ENCODE assay signal across 8 cellular contexts in the genomic region with DNA sequence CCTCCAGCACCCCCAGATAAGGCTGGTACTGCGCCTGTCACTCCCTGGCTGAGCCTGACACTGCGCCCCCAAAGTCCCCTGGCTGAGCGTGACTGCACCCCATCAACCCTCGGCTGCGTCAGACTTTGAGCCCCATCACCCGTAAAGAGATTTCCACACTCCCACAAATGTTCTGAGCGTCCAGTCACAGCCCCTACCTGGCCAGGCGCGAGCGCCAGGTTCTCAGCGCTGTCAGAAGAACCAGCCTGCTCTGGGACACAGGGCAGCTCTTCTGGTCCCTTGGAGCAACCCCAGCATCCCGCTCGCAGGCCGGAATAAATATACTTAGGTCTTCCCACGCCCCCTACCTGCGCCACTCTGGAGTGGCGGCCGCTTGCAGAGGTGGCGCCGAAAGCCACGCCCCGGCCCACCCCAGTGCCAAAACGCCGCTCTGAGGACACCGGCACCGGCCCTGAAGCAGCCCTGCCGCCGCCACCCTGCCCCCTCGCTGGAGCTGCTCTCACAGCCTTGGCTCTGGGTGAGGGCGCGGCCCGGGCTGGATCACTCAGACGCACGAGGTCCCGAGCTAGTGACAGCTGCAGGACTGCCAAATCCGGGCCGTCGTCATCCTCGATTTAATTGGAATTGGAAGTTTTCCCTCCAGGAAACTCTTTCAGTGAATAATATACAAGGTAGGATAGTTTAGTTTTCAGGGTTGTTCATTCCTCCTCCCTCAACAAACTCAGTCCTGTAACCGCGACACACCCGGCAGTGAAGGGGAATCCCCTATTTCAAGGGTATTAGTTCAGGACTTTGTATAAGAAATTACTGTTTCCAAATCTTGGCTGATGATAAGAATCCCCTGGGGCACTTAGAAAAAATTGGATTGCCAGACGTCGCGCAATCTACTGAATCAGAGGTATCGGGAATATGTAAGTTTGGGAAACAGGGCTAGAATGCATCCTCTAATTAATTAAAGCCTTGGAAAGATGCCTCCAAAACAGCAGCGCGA. TPM values are rescaled to one million over a fixed set of nuclear protein-coding genes. Genes with fewer than 3 reads are reported as not detected.
DNase-seq lines count a peak whose midpoint lies in the region; ATAC-seq and TF ChIP-seq lines count a peak whose summit lies in the region.

No MANE protein-coding gene starts in this region.

- no peaks in the 10 kb centered on the region for H3K27me3 ChIP-seq in left ventricle myocardium inferior (ENCODE audit: low read depth)
- no peaks in the 10 kb centered on the region for H3K27me3 ChIP-seq in uterus

- peak overlapping the region; percentile 88 for H3K27ac Mint-ChIP-seq in activated naive CD8-positive, alpha-beta T cell

- TF ChIP-seq CTCF in C4-2B (conservative IDR thresholded peaks at IDR 0.05) (peak; percentile 70), left ventricle myocardium inferior (IDR thresholded peaks at IDR 0.05; ENCODE audit: borderline replicate concordance) (peak; percentile 22), uterus (IDR thresholded peaks at IDR 0.05) (peak in 2 of 4 experiments; percentile 21 to 31)

- ATAC-seq in GM19372 (IDR thresholded peaks at IDR 0.05; ENCODE audit: low read depth, unreplicated experiment), result peak; percentile 44
- peak; percentile 34 for ATAC-seq in HG03457 (IDR thresholded peaks at IDR 0.05; ENCODE audit: unreplicated experiment)

- peak overlapping the region; percentile 88 for H3K4me3 ChIP-seq in left ventricle myocardium inferior
- H3K4me3 ChIP-seq in uterus, result peak overlapping the region; percentile 72 to 92

- peak overlapping the region; percentile 92 for H3K4me3 Mint-ChIP-seq in activated naive CD8-positive, alpha-beta T cell

- H3K36me3 ChIP-seq in left ventricle myocardium inferior, result no peaks in the 10 kb centered on the region
- no peaks in the 10 kb centered on the region for H3K36me3 ChIP-seq in uterus

- no peaks in the 10 kb centered on the region for H3K36me3 Mint-ChIP-seq in activated naive CD8-positive, alpha-beta T cell

- H3K9me3 Mint-ChIP-seq in activated naive CD8-positive, alpha-beta T cell (ENCODE audit: low read depth), result no peaks in the 10 kb centered on the region

- H3K27ac ChIP-seq in C4-2B (peak overlapping the region; percentile 89), left ventricle myocardium inferior (replicated peaks) (peak overlapping the region; percentile 98), uterus (peak overlapping the region; percentile 97 to 98)

- TF ChIP-seq POLR2A in uterus (IDR thresholded peaks at IDR 0.05), result no peak

- no peaks in the 10 kb centered on the region for H3K9me3 ChIP-seq in left ventricle myocardium inferior (replicated peaks)
- H3K9me3 ChIP-seq in uterus, result no peaks in the 10 kb centered on the region

- peak; percentile 64 for DNase-seq in SK-N-DZ (ENCODE audit: low spot score)
- DNase-seq in left ventricle myocardium inferior, result peak; percentile 86
- DNase-seq in posterior vena cava (ENCODE audit: low spot score), result peak; percentile 94
- DNase-seq in uterus, result peak; percentile 60 to 63

- intact Hi-C loops in left ventricle myocardium inferior (cut with micrococcal nuclease) (loop anchor here (10.0 kb wide), 1 partner anchor 165 kb away; no protein-coding TSS in a partner anchor), posterior vena cava (cut with DNase I) (no loop called here), uterus (cut with DNase I; ENCODE audit: low total_unique reads) (no loop called here)

- H3K27me3 Mint-ChIP-seq in activated naive CD8-positive, alpha-beta T cell, result no peaks in the 10 kb centered on the region

- H3K4me1 Mint-ChIP-seq in activated naive CD8-positive, alpha-beta T cell (ENCODE audit: low read depth), result peaks cover 30% of the 10 kb centered on the region

- H3K4me1 ChIP-seq in left ventricle myocardium inferior, result peaks cover 46% of the 10 kb centered on the region
- H3K4me1 ChIP-seq in uterus, result peaks cover 0 to 3% of the 10 kb centered on the region in 2 donors

RNA-seq across cellular contexts. Expression of a gene that starts 1.2 kb away (rescaled TPM):
- polyA plus RNA-seq in SK-N-DZ (2014; cell fraction: cytosol; rRNA removed), result 8.0 and 12.0 TPM in 2 replicates
- 3.9 and 6.3 TPM in 2 replicates for polyA plus RNA-seq in SK-N-DZ (2014; cell fraction: nucleus; rRNA removed)
- total RNA-seq in left ventricle myocardium inferior (11.7 TPM), posterior vena cava (10 to 100 TPM; 39.1 to 43.3 TPM), uterus (10 to 100 TPM in 3 of 4 donors, 1 to 10 TPM in 1; 7.4 to 50.7 (median 30.5) TPM)

Comparison
In these comparisons a context has a peak if more than half of its experiments do, and no peak if none do; other contexts are left out.
1. Peak in every context shown above with its lines: DNase-seq, ATAC-seq, H3K4me3 ChIP-seq and H3K27ac ChIP-seq.